Comparison of ENCODE assay signal across 4 cellular contexts in the genomic region with DNA sequence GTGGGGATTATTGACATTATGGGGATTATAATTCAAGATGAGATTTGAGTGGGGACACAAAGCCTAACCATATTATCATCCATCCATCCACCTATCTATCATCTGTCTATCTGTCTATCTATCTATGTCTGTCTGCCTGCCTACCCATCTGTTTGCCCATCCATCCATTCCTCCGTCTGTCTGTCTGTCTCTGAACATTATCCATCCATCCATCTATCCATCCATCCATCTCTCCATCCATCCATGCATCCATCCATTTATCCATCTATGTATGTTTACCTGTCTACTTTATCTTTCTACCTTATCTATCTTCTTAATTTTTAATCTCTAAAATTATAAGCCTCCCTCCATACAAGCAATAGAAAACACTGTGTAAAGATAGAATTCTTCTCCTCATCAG.
TF ChIP-seq lines count a peak whose summit lies in the region.

No MANE protein-coding gene starts in this region.

TF ChIP-seq in HEK293, 187 proteins besides CTCF, POLR2A, EP300 and RAD21:
- TF ChIP-seq ZNF560 (tag by site-specific recombination; IDR thresholded peaks at IDR 0.05; ENCODE audit: borderline replicate concordance) (no peak), ZNF366 (tag by site-specific recombination; conservative IDR thresholded peaks at IDR 0.05) (peak; percentile 61)

TF ChIP-seq in K562, 482 proteins besides CTCF, POLR2A, EP300 and RAD21:
- TF ChIP-seq DACH1 (IDR thresholded peaks at IDR 0.05; ENCODE audit: partially characterized antibody), result peak; percentile 58
- TF ChIP-seq SPI1 (IDR thresholded peaks at IDR 0.05; ENCODE audit: borderline replicate concordance, low read depth, low read length), result no peak

TF ChIP-seq in H1, 55 proteins besides CTCF, POLR2A, EP300 and RAD21:
- TF ChIP-seq TAF7 (optimal IDR thresholded peaks at IDR 0.05; ENCODE audit: borderline replicate concordance, low read depth, low read length) (no peak), CBX5 (IDR thresholded peaks at IDR 0.05; ENCODE audit: low read depth, low read length) (no peak), POLR2AphosphoS5 (IDR thresholded peaks at IDR 0.05; ENCODE audit: low read depth, low read length) (no peak), SIX5 (IDR thresholded peaks at IDR 0.05; ENCODE audit: low read depth, low read length) (no peak), SP1 (IDR thresholded peaks at IDR 0.05; ENCODE audit: low read depth, low read length) (no peak), NRF1 (IDR thresholded peaks at IDR 0.05; ENCODE audit: low read depth, low read length) (no peak), TBP (IDR thresholded peaks at IDR 0.05; ENCODE audit: low read depth, low read length) (no peak), CTBP2 (IDR thresholded peaks at IDR 0.05; ENCODE audit: borderline replicate concordance, insufficient read depth, insufficient read length, low read length) (no peak), ZNF274 (IDR thresholded peaks at IDR 0.05; ENCODE audit: borderline replicate concordance, extremely low read depth, low read length) (no peak), TEAD4 (IDR thresholded peaks at IDR 0.05; ENCODE audit: low read depth, low read length) (no peak), GABPA (IDR thresholded peaks at IDR 0.05; ENCODE audit: borderline replicate concordance, insufficient read depth, low read length) (no peak), SRF (IDR thresholded peaks at IDR 0.05; ENCODE audit: low read depth, low read length) (no peak), RFX5 (IDR thresholded peaks at IDR 0.05; ENCODE audit: borderline replicate concordance, low read depth, low read length) (no peak), SIRT6 (IDR thresholded peaks at IDR 0.05; ENCODE audit: low read length) (no peak)
- TF ChIP-seq, protein P1, sequence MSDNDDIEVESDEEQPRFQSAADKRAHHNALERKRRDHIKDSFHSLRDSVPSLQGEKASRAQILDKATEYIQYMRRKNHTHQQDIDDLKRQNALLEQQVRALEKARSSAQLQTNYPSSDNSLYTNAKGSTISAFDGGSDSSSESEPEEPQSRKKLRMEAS (IDR thresholded peaks at IDR 0.05), result no peak
- TF ChIP-seq, protein P2, sequence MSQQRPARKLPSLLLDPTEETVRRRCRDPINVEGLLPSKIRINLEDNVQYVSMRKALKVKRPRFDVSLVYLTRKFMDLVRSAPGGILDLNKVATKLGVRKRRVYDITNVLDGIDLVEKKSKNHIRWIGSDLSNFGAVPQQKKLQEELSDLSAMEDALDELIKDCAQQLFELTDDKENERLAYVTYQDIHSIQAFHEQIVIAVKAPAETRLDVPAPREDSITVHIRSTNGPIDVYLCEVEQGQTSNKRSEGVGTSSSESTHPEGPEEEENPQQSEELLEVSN (IDR thresholded peaks at IDR 0.05), result no peak

TF ChIP-seq in SK-N-SH, 30 proteins besides CTCF, POLR2A, EP300 and RAD21:
- TF ChIP-seq NRF1 (IDR thresholded peaks at IDR 0.05; ENCODE audit: low read depth, low read length) (no peak), RFX5 (IDR thresholded peaks at IDR 0.05; ENCODE audit: low read length) (no peak), YY1 (IDR thresholded peaks at IDR 0.05; ENCODE audit: low read depth) (no peak), FOXM1 (IDR thresholded peaks at IDR 0.05; ENCODE audit: low read depth) (no peak), REST (IDR thresholded peaks at IDR 0.05; ENCODE audit: low read depth, low read length) (no peak), TAF1 (IDR thresholded peaks at IDR 0.05; ENCODE audit: borderline replicate concordance, low read depth, low read length) (no peak), TEAD4 (IDR thresholded peaks at IDR 0.05; ENCODE audit: borderline replicate concordance, insufficient read depth) (no peak), RCOR1 (IDR thresholded peaks at IDR 0.05; ENCODE audit: low read length) (no peak), MXI1 (IDR thresholded peaks at IDR 0.05; ENCODE audit: low read depth, low read length) (no peak), GABPA (IDR thresholded peaks at IDR 0.05; ENCODE audit: low read depth) (no peak), SMC3 (IDR thresholded peaks at IDR 0.05; ENCODE audit: low read depth, low read length) (no peak), FOXJ3 (CRISPR knock-in tag; IDR thresholded peaks at IDR 0.05) (no peak), SIN3A (IDR thresholded peaks at IDR 0.05; ENCODE audit: borderline replicate concordance, low read depth, low read length) (no peak), MEF2A (IDR thresholded peaks at IDR 0.05; ENCODE audit: borderline replicate concordance, low read depth) (no peak), JUND (IDR thresholded peaks at IDR 0.05) (no peak), ZBTB33 (IDR thresholded peaks at IDR 0.05; ENCODE audit: borderline replicate concordance, low read depth) (no peak), CHD2 (IDR thresholded peaks at IDR 0.05; ENCODE audit: low read length, partially characterized antibody) (no peak), EZH2phosphoT487 (IDR thresholded peaks at IDR 0.05; ENCODE audit: borderline replicate concordance, low read depth) (no peak)
- TF ChIP-seq, protein P3, sequence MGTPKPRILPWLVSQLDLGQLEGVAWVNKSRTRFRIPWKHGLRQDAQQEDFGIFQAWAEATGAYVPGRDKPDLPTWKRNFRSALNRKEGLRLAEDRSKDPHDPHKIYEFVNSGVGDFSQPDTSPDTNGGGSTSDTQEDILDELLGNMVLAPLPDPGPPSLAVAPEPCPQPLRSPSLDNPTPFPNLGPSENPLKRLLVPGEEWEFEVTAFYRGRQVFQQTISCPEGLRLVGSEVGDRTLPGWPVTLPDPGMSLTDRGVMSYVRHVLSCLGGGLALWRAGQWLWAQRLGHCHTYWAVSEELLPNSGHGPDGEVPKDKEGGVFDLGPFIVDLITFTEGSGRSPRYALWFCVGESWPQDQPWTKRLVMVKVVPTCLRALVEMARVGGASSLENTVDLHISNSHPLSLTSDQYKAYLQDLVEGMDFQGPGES (IDR thresholded peaks at IDR 0.05; ENCODE audit: low read depth, low read length), result no peak
- TF ChIP-seq, protein P1 (IDR thresholded peaks at IDR 0.05; ENCODE audit: low read depth), result no peak
TF ChIP-seq in SK-N-SH: peak in this region for 0.
